8 cellular contexts compared by ENCODE assay signal in the genomic region with DNA sequence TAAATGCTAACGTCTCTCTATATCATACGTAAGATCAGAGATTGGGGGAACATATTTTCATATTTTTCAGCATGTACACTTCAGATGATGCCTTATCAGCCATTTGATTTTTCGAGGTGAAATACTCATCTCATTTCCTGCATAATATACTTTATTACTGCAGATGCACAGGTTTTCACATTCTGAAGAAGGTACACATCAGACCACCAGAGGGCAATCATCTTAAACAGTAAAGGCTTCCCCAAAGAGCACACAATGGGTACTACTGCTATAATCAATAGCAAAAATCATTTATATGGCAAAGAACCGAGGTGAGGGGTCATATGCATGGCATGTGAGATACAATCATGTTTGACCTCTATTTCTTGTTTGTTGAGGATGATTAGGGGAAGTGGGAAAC.
DNase-seq lines count a peak whose midpoint lies in the region; ATAC-seq and TF ChIP-seq lines count a peak whose summit lies in the region.

No MANE protein-coding gene starts in this region.

- peak; percentile 67 for TF ChIP-seq CTCF in DND-41 (IDR thresholded peaks at IDR 0.05; ENCODE audit: borderline replicate concordance, extremely low read depth, low read length, poor library complexity, severe bottlenecking)
- TF ChIP-seq CTCF in epithelial cell of esophagus (IDR thresholded peaks at IDR 0.05; ENCODE audit: insufficient read depth, low read depth, low read length, missing control alignments): peak; percentile 31

- H4K20me1 ChIP-seq in DND-41 (ENCODE audit: insufficient read depth, low read length): no peaks in the 10 kb centered on the region

- H3K4me3 Mint-ChIP-seq in stimulated activated effector memory CD8-positive, alpha-beta T cell treated with anti-CD3 and anti-CD28 coated beads, Interleukin-12 subunit alpha, Interleukin-12 subunit beta, amount 100 ng/mL, for 72 hours: no peak overlapping the region

- H3K36me3 ChIP-seq in DND-41 (ENCODE audit: insufficient read depth, low read length) (no peaks in the 10 kb centered on the region), H7 (replicated peaks; ENCODE audit: control insufficient read depth, insufficient read depth, low read length) (no peaks in the 10 kb centered on the region)

- H2AFZ ChIP-seq in DND-41 (ENCODE audit: low read depth, low read length): no peak overlapping the region

- H3K4me3 ChIP-seq in DND-41 (ENCODE audit: low read depth in 1 of 2, low read length in 2 of 2) (no peak overlapping the region), H7 (ENCODE audit: insufficient read depth, low read depth, low read length) (no peak overlapping the region), epithelial cell of esophagus (ENCODE audit: low read length) (no peak overlapping the region)

- ATAC-seq in DND-41 (ENCODE audit: insufficient read depth, low read depth): peak; percentile 67
- peak; percentile 10 for ATAC-seq in sciatic nerve
- ATAC-seq in HG02610 (IDR thresholded peaks at IDR 0.05; ENCODE audit: unreplicated experiment): no peak
- no peak for ATAC-seq in stimulated activated effector memory CD8-positive, alpha-beta T cell treated with anti-CD3 and anti-CD28 coated beads, Interleukin-12 subunit alpha, Interleukin-12 subunit beta, amount 100 ng/mL, for 72 hours

- H3K9ac ChIP-seq in DND-41 (ENCODE audit: low read depth, low read length): no peak overlapping the region

- H3K79me2 ChIP-seq in DND-41 (ENCODE audit: insufficient read depth, low read length): no peaks in the 10 kb centered on the region

- no peaks in the 10 kb centered on the region for H3K9me3 ChIP-seq in DND-41 (ENCODE audit: insufficient read depth, low read length, severe bottlenecking)

- no peaks in the 10 kb centered on the region for H3K9me3 Mint-ChIP-seq in stimulated activated effector memory CD8-positive, alpha-beta T cell treated with anti-CD3 and anti-CD28 coated beads, Interleukin-12 subunit alpha, Interleukin-12 subunit beta, amount 100 ng/mL, for 72 hours

- no peaks in the 10 kb centered on the region for H3K4me1 Mint-ChIP-seq in stimulated activated effector memory CD8-positive, alpha-beta T cell treated with anti-CD3 and anti-CD28 coated beads, Interleukin-12 subunit alpha, Interleukin-12 subunit beta, amount 100 ng/mL, for 72 hours

- no peak overlapping the region for H3K27ac Mint-ChIP-seq in stimulated activated effector memory CD8-positive, alpha-beta T cell treated with anti-CD3 and anti-CD28 coated beads, Interleukin-12 subunit alpha, Interleukin-12 subunit beta, amount 100 ng/mL, for 72 hours

- H3K4me2 ChIP-seq in DND-41 (ENCODE audit: insufficient read depth, low read length): no peak overlapping the region

- no peaks in the 10 kb centered on the region for H3K36me3 Mint-ChIP-seq in stimulated activated effector memory CD8-positive, alpha-beta T cell treated with anti-CD3 and anti-CD28 coated beads, Interleukin-12 subunit alpha, Interleukin-12 subunit beta, amount 100 ng/mL, for 72 hours

- H3K27me3 ChIP-seq in DND-41 (ENCODE audit: insufficient read depth, low read length, poor library complexity) (no peaks in the 10 kb centered on the region), H7 (ENCODE audit: control insufficient read depth, insufficient read depth, low read length) (no peaks in the 10 kb centered on the region)

- H3K4me1 ChIP-seq in DND-41 (ENCODE audit: insufficient read depth, low read length): no peaks in the 10 kb centered on the region

- peak; percentile 8 for DNase-seq in DND-41
- DNase-seq in H7: peak; percentile 28
- DNase-seq in NCI-H748 (lab: John Stamatoyannopoulos, UW; ENCODE audit: unreplicated experiment): peak; percentile 58
- DNase-seq in epithelial cell of esophagus (ENCODE audit: low read depth): peak; percentile 17
- no peak for DNase-seq in sciatic nerve (ENCODE audit: low spot score)
- DNase-seq in stimulated activated effector memory CD8-positive, alpha-beta T cell treated with anti-CD3 and anti-CD28 coated beads, Interleukin-12 subunit alpha, Interleukin-12 subunit beta, amount 100 ng/mL, for 72 hours (ENCODE audit: low spot score in 2 of 2): no peak
- DNase-seq in activated CD8-positive, alpha-beta memory T cell treated with anti-CD3 and anti-CD28 coated beads, Interleukin-2, amount 50 U/mL, for 48 hours: no peak

- intact Hi-C loops in sciatic nerve (cut with DNase I): no loop called here

- no peak overlapping the region for H3K27ac ChIP-seq in DND-41 (ENCODE audit: low read length)

Comparison
In these comparisons a context has a peak if more than half of its experiments do, and no peak if none do; other contexts are left out.
1. ATAC-seq: peak in DND-41 (single experiment) and sciatic nerve (single experiment); none in HG02610 (single experiment) and stimulated activated effector memory CD8-positive, alpha-beta T cell treated with anti-CD3 and anti-CD28 coated beads, Interleukin-12 subunit alpha, Interleukin-12 subunit beta, amount 100 ng/mL, for 72 hours (single experiment).
2. DNase-seq: peak in DND-41 (single experiment), H7 (single experiment), NCI-H748 (single experiment) and epithelial cell of esophagus (single experiment); none in sciatic nerve (single experiment), stimulated activated effector memory CD8-positive, alpha-beta T cell treated with anti-CD3 and anti-CD28 coated beads, Interleukin-12 subunit alpha, Interleukin-12 subunit beta, amount 100 ng/mL, for 72 hours (0 of 2) and activated CD8-positive, alpha-beta memory T cell treated with anti-CD3 and anti-CD28 coated beads, Interleukin-2, amount 50 U/mL, for 48 hours (single experiment).